ENCODE assay signal across 16 cellular contexts in the genomic region with DNA sequence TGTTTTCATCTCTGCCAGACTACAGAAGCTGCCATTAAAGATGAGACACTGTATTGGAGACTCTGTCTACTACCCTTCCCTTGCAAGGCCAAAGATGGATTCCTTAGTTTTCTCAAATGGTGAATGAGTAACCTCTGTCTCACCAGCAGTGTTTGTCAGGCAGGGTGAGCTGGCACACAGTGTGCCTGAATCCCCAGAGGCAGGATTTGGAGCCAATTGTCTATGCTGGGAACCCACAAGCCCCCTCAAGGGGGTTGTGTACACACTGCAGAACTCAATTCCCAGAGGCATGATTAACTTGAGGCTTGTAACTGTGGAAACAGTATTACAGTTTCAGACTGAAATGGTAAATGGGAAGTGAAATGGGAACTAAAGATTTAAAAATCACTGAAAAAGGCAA.
DNase-seq lines count a peak whose midpoint lies in the region; ATAC-seq and TF ChIP-seq lines count a peak whose summit lies in the region.
"Had no signal": no experiment of that assay in that cellular context is flagged by ENCODE, and none has a peak within 500 bp of the region (broad histone marks: within the 10 kb centered on the region; RNA-seq: fewer than 3 reads in every experiment).

No MANE protein-coding gene starts in this region.

- peak overlapping the region; percentile 74 for H3K27ac Mint-ChIP-seq in MCF 10A (ENCODE audit: low read depth, unreplicated experiment)
- H3K27ac Mint-ChIP-seq: activated naive CD8-positive, alpha-beta T cell treated with anti-CD3 and anti-CD28 coated beads for 36 hours; IgD-negative memory B cell; natural killer cell had no signal

- DNase-seq in MCF 10A (ENCODE audit: unreplicated experiment) (peak; percentile 35), breast epithelium (ENCODE audit: low spot score in 2 of 2) (no peak), RWPE2 (ENCODE audit: low spot score) (no peak), fibroblast of the aortic adventitia (ENCODE audit: low read depth) (peak; percentile 46), activated T-cell treated with anti-CD3 and anti-CD28 coated beads for 4 hours (no peak), ureter (ENCODE audit: low spot score) (no peak), KBM-7 (no peak)
- DNase-seq: activated naive CD8-positive, alpha-beta T cell treated with anti-CD3 and anti-CD28 coated beads for 36 hours; AML-193; natural killer cell; NCI-H2171 treated with DMSO at 0.1 percent for 48 hours; trophoblast cell had no signal

- H3K36me3 Mint-ChIP-seq in MCF 10A (ENCODE audit: insufficient read depth, unreplicated experiment), result no peaks in the 10 kb centered on the region
- H3K36me3 Mint-ChIP-seq: activated naive CD8-positive, alpha-beta T cell treated with anti-CD3 and anti-CD28 coated beads for 36 hours; IgD-negative memory B cell; natural killer cell had no signal

- H3K9me3 ChIP-seq in breast epithelium (no peaks in the 10 kb centered on the region), RWPE2 (ENCODE audit: severe bottlenecking) (no peaks in the 10 kb centered on the region)

- TF ChIP-seq CTCF in MCF 10A (IDR thresholded peaks at IDR 0.05; ENCODE audit: unreplicated experiment), result no peak
- TF ChIP-seq CTCF in breast epithelium (IDR thresholded peaks at IDR 0.05), result no peak
- no peak for TF ChIP-seq CTCF in RWPE2 (IDR thresholded peaks at IDR 0.05; ENCODE audit: poor library complexity, severe bottlenecking)
- no peak for TF ChIP-seq CTCF in fibroblast of the aortic adventitia (IDR thresholded peaks at IDR 0.05; ENCODE audit: insufficient read depth, low read length)

- no peak overlapping the region for H3K27ac ChIP-seq in breast epithelium
- H3K27ac ChIP-seq in RWPE2 (ENCODE audit: poor library complexity, severe bottlenecking), result no peak overlapping the region
- H3K27ac ChIP-seq: skin epidermis had no signal

- no peak for TF ChIP-seq POLR2A in breast epithelium (IDR thresholded peaks at IDR 0.05)

- in situ Hi-C loops in KBM-7 (cut with MboI; ENCODE audit: low pct_unique_long_range_greater_than_20kb, low sequenced_read_pairs), result no loop called here

- CTCF ChIA-PET in MCF 10A (lab: Yijun Ruan, JAX), result no interaction called here

- no peaks in the 10 kb centered on the region for H3K27me3 ChIP-seq in breast epithelium
- no peaks in the 10 kb centered on the region for H3K27me3 ChIP-seq in RWPE2 (ENCODE audit: insufficient read depth, poor library complexity, severe bottlenecking)

- intact Hi-C loops in MCF 10A (cut with micrococcal nuclease), result no loop called here
- intact Hi-C loops in breast epithelium (cut with DNase I; ENCODE audit: low total_unique reads), result no loop called here

- ATAC-seq in RWPE2 (ENCODE audit: low read depth) (peak; percentile 67), HG03521 (IDR thresholded peaks at IDR 0.05; ENCODE audit: unreplicated experiment) (no peak)
- ATAC-seq: left lobe of liver, natural killer cell had no signal

- H3K9me3 Mint-ChIP-seq in MCF 10A (ENCODE audit: unreplicated experiment), result no peaks in the 10 kb centered on the region
- H3K9me3 Mint-ChIP-seq: activated naive CD8-positive, alpha-beta T cell treated with anti-CD3 and anti-CD28 coated beads for 36 hours; IgD-negative memory B cell had no signal

- H3K4me1 ChIP-seq in breast epithelium, result no peaks in the 10 kb centered on the region
- no peaks in the 10 kb centered on the region for H3K4me1 ChIP-seq in RWPE2 (ENCODE audit: insufficient read depth, poor library complexity, severe bottlenecking)

- H3K4me1 Mint-ChIP-seq in MCF 10A (ENCODE audit: insufficient read depth, unreplicated experiment), result peaks cover 11% of the 10 kb centered on the region
- H3K4me1 Mint-ChIP-seq: activated naive CD8-positive, alpha-beta T cell treated with anti-CD3 and anti-CD28 coated beads for 36 hours; IgD-negative memory B cell; natural killer cell had no signal

- H3K36me3 ChIP-seq in breast epithelium (no peaks in the 10 kb centered on the region), RWPE2 (ENCODE audit: low read depth) (no peaks in the 10 kb centered on the region)

- H3K27me3 Mint-ChIP-seq in MCF 10A (ENCODE audit: insufficient read depth, unreplicated experiment), result no peaks in the 10 kb centered on the region
- H3K27me3 Mint-ChIP-seq: IgD-negative memory B cell had no signal

- no TSS peak for BruUV-seq in MCF 10A (replicated peaks; lab: Mats Ljungman, UMichigan)

- POLR2A ChIA-PET in MCF 10A (lab: Yijun Ruan, JAX), result no interaction called here

- H3K4me3 ChIP-seq in breast epithelium, result no peak overlapping the region
- H3K4me3 ChIP-seq in RWPE2 (ENCODE audit: severe bottlenecking), result no peak overlapping the region
- H3K4me3 ChIP-seq in fibroblast of the aortic adventitia (ENCODE audit: low read depth, low read length), result no peak overlapping the region
- H3K4me3 ChIP-seq: skin epidermis had no signal

- H3K4me3 Mint-ChIP-seq in MCF 10A (ENCODE audit: unreplicated experiment), result no peak overlapping the region
- H3K4me3 Mint-ChIP-seq: activated naive CD8-positive, alpha-beta T cell treated with anti-CD3 and anti-CD28 coated beads for 36 hours; IgD-negative memory B cell; natural killer cell had no signal

Comparison
In these comparisons a context has a peak if more than half of its experiments do, and no peak if none do; other contexts are left out.
1. DNase-seq: peak in MCF 10A (single experiment) and fibroblast of the aortic adventitia (single experiment); none in breast epithelium (0 of 2), RWPE2 (single experiment), activated T-cell treated with anti-CD3 and anti-CD28 coated beads for 4 hours (single experiment), ureter (single experiment) and KBM-7 (single experiment).